8 cellular contexts compared by ENCODE assay signal in genomic region chr21:46285761-46286667, GRCh38. TPM values are rescaled to one million over a fixed set of nuclear protein-coding genes. Genes with fewer than 3 reads are reported as not detected.
DNase-seq lines count a peak whose midpoint lies in the region; TF ChIP-seq lines count a peak whose summit lies in the region.

Gene YBEY (plus strand): TSS chr21:46286342. CDS start chr21:46286914, 572 bp downstream.

- peaks cover 61% of the 10 kb centered on the region for H3K4me1 Mint-ChIP-seq in activated naive CD4-positive, alpha-beta T cell treated with anti-CD3 and anti-CD28 coated beads, Interleukin-2, amount 10 ng/mL, durations not matched to agents 7 days and 5 days

- peak; percentile 95 for DNase-seq in GM06990 (ENCODE audit: extremely low read depth, insufficient read length)
- DNase-seq in HEK293T (ENCODE audit: extremely low spot score): peak; percentile 93
- DNase-seq in MV-4-11 (lab: John Stamatoyannopoulos, UW): peak; percentile 80
- DNase-seq in SK-N-DZ (ENCODE audit: low spot score): peak; percentile 88
- peak; percentile 92 for DNase-seq in activated naive CD4-positive, alpha-beta T cell treated with anti-CD3 and anti-CD28 coated beads, Interleukin-2, amount 10 ng/mL, durations not matched to agents 7 days and 5 days
- peak; percentile 91 for DNase-seq in germinal center (ENCODE audit: low spot score)
- DNase-seq in nucleus accumbens (lab: John Stamatoyannopoulos, UW): peak in 55 of 56 donors; percentile 36 to 92 (median 81)
- DNase-seq in superior temporal gyrus (ENCODE audit: extremely low spot score): peak; percentile 92

- CTCF ChIA-PET in HEK293T (lab: Yijun Ruan, JAX): no interaction called here
- CTCF ChIA-PET in activated naive CD4-positive, alpha-beta T cell treated with anti-CD3 and anti-CD28 coated beads, Interleukin-2, amount 10 ng/mL, durations not matched to agents 7 days and 5 days (lab: Charles Lee): interaction anchor here (1.0 to 1.5 kb wide), 3 partner anchors 9 to 40 kb away, joined by 3 to 7 read pairs (median 3); a partner anchor contains a TSS

- H3K4me3 Mint-ChIP-seq in activated naive CD4-positive, alpha-beta T cell treated with anti-CD3 and anti-CD28 coated beads, Interleukin-2, amount 10 ng/mL, durations not matched to agents 7 days and 5 days: peak within 1 kb of the TSS; percentile 97

- no peaks in the 10 kb centered on the region for H3K27me3 Mint-ChIP-seq in activated naive CD4-positive, alpha-beta T cell treated with anti-CD3 and anti-CD28 coated beads, Interleukin-2, amount 10 ng/mL, durations not matched to agents 7 days and 5 days

- H3K36me3 ChIP-seq in GM06990 (ENCODE audit: control insufficient read depth, insufficient read depth, low read length): peaks cover 12% of the 10 kb centered on the region

- POLR2A ChIA-PET in HEK293T (lab: Yijun Ruan, JAX): interaction anchor here (0.9 to 2.9 kb wide), 8 partner anchors 10 to 314 kb away, joined by 3 to 9 read pairs (median 3); partner anchors contain the start of gene C21orf58

- peak; percentile 44 for TF ChIP-seq CTCF in GM06990 (IDR thresholded peaks at IDR 0.05; ENCODE audit: insufficient read depth, low read length, poor library complexity, severe bottlenecking)

- H3K9me3 Mint-ChIP-seq in activated naive CD4-positive, alpha-beta T cell treated with anti-CD3 and anti-CD28 coated beads, Interleukin-2, amount 10 ng/mL, durations not matched to agents 7 days and 5 days: no peaks in the 10 kb centered on the region

- H3K4me3 ChIP-seq in GM06990 (replicated peaks; ENCODE audit: low read depth, low read length): peak within 1 kb of the TSS; percentile 87

- peak within 1 kb of the TSS; percentile 97 for H3K27ac Mint-ChIP-seq in activated naive CD4-positive, alpha-beta T cell treated with anti-CD3 and anti-CD28 coated beads, Interleukin-2, amount 10 ng/mL, durations not matched to agents 7 days and 5 days

- no peaks in the 10 kb centered on the region for H3K27me3 ChIP-seq in GM06990 (replicated peaks; ENCODE audit: control insufficient read depth, insufficient read depth, low read length)

- H3K36me3 Mint-ChIP-seq in activated naive CD4-positive, alpha-beta T cell treated with anti-CD3 and anti-CD28 coated beads, Interleukin-2, amount 10 ng/mL, durations not matched to agents 7 days and 5 days: peaks cover 40% of the 10 kb centered on the region

TF ChIP-seq in HEK293T, 16 proteins besides CTCF, POLR2A, EP300 and RAD21:
- TF ChIP-seq L3MBTL2 (conservative IDR thresholded peaks at IDR 0.05) (peak; percentile 62; the same call in 1 of the 2 replicates), FOXA1 (IDR thresholded peaks at IDR 0.05) (no peak), CTBP1 (IDR thresholded peaks at IDR 0.05; ENCODE audit: borderline replicate concordance) (no peak), LEF1 (IDR thresholded peaks at IDR 0.05; ENCODE audit: borderline replicate concordance) (peak; percentile 84), PKNOX1 (IDR thresholded peaks at IDR 0.05) (peak; percentile 15; the same call in 1 of the 2 replicates), ELF4 (IDR thresholded peaks at IDR 0.05) (peak; percentile 81), SP1 (IDR thresholded peaks at IDR 0.05) (no peak)

RNA-seq across cellular contexts. Expression of gene YBEY, which starts in this region (rescaled TPM):
- polyA plus RNA-seq in SK-N-DZ (2014; cell fraction: cytosol; rRNA removed): 31.7 and 37.6 TPM in 2 replicates
- polyA plus RNA-seq in SK-N-DZ (2014; cell fraction: nucleus; rRNA removed): 22.1 and 30.0 TPM in 2 replicates

Comparison
In these comparisons a context has a peak if more than half of its experiments do, and no peak if none do; other contexts are left out.
1. Peak in every context shown above with its lines: DNase-seq and H3K4me3 ChIP-seq.